Comparison of ENCODE assay signal across 10 cellular contexts in genomic region chr2:101743288-101743687, GRCh38. TPM values are rescaled to one million over a fixed set of nuclear protein-coding genes. Genes with fewer than 3 reads are reported as not detected.
DNase-seq lines count a peak whose midpoint lies in the region; ATAC-seq and TF ChIP-seq lines count a peak whose summit lies in the region.
"Had no signal": no experiment of that assay in that cellular context is flagged by ENCODE, and none has a peak within 500 bp of the region (broad histone marks: within the 10 kb centered on the region; RNA-seq: fewer than 3 reads in every experiment).

No MANE protein-coding gene starts in this region.

- peak; percentile 40 for ATAC-seq in activated CD4-positive, alpha-beta T cell treated with anti-CD3 and anti-CD28 coated beads for 36 hours
- ATAC-seq in heart left ventricle: peak in 3 of 4 donors; percentile 47 to 69 (median 58)
- ATAC-seq in stimulated activated memory B cell treated with anti-CD40 and anti-IgM and Interleukin-4, amounts not matched to agents 10 μg/mL and 1 μg/mL and 100 μg/mL, for 72 hours: no peak

- H3K9me3 ChIP-seq in heart left ventricle (no peaks in the 10 kb centered on the region), Karpas-422 (ENCODE audit: low read length) (no peaks in the 10 kb centered on the region)

- 43 to 53% (median 47%) methylated on average over 3 of the region's 3 CpGs for WGBS in heart left ventricle, 4 donors

- no peak for DNase-seq in activated CD4-positive, alpha-beta T cell treated with anti-CD3 and anti-CD28 coated beads for 36 hours
- DNase-seq in activated CD4-positive, alpha-beta T cell treated with anti-CD3 and anti-CD28 coated beads, Interleukin-2, amount 50 U/mL, for 1 hour: no peak
- no peak for DNase-seq in activated naive CD8-positive, alpha-beta T cell treated with anti-CD3 and anti-CD28 coated beads for 36 hours
- DNase-seq in heart left ventricle (no peak), NCI-H2171 (lab: John Stamatoyannopoulos, UW) (no peak), NCI-H82 treated with DMSO at 0.1 percent for 48 hours (lab: John Stamatoyannopoulos, UW; ENCODE audit: unreplicated experiment) (no peak), Karpas-422 (no peak)
- DNase-seq: activated CD8-positive, alpha-beta memory T cell treated with anti-CD3 and anti-CD28 coated beads, Interleukin-2, amount 50 U/mL, for 48 hours; NCI-H1417 had no signal

- H3K9me2 ChIP-seq in Karpas-422 (replicated peaks; ENCODE audit: insufficient read depth, low read length): no peaks in the 10 kb centered on the region

- 0 out of 2 replicates have a peak, but pooled peaks cover 3% of the 10 kb centered on the region for H4K20me1 ChIP-seq in Karpas-422 (ENCODE audit: insufficient read depth, low read depth, low read length)

- no peak overlapping the region for H3K4me2 ChIP-seq in Karpas-422 (ENCODE audit: low read depth, low read length, poor library complexity, severe bottlenecking)

- peaks cover 8% of the 10 kb centered on the region for H3K36me3 Mint-ChIP-seq in activated CD4-positive, alpha-beta T cell treated with anti-CD3 and anti-CD28 coated beads for 36 hours (ENCODE audit: low read depth)
- peaks cover under 1% of the 10 kb centered on the region for H3K36me3 Mint-ChIP-seq in activated naive CD8-positive, alpha-beta T cell treated with anti-CD3 and anti-CD28 coated beads for 36 hours
- H3K36me3 Mint-ChIP-seq in stimulated activated memory B cell treated with anti-CD40 and anti-IgM and Interleukin-4, amounts not matched to agents 10 μg/mL and 1 μg/mL and 100 μg/mL, for 72 hours: peaks cover 18% of the 10 kb centered on the region

- H3K27ac Mint-ChIP-seq in activated CD4-positive, alpha-beta T cell treated with anti-CD3 and anti-CD28 coated beads for 36 hours: peak overlapping the region; percentile 79
- H3K27ac Mint-ChIP-seq in activated naive CD8-positive, alpha-beta T cell treated with anti-CD3 and anti-CD28 coated beads for 36 hours: peak overlapping the region; percentile 61
- peak overlapping the region; percentile 65 for H3K27ac Mint-ChIP-seq in stimulated activated memory B cell treated with anti-CD40 and anti-IgM and Interleukin-4, amounts not matched to agents 10 μg/mL and 1 μg/mL and 100 μg/mL, for 72 hours

- no peaks in the 10 kb centered on the region for H3K27me3 Mint-ChIP-seq in activated CD4-positive, alpha-beta T cell treated with anti-CD3 and anti-CD28 coated beads for 36 hours
- H3K27me3 Mint-ChIP-seq in activated naive CD8-positive, alpha-beta T cell treated with anti-CD3 and anti-CD28 coated beads for 36 hours: no peaks in the 10 kb centered on the region
- H3K27me3 Mint-ChIP-seq in stimulated activated memory B cell treated with anti-CD40 and anti-IgM and Interleukin-4, amounts not matched to agents 10 μg/mL and 1 μg/mL and 100 μg/mL, for 72 hours: no peaks in the 10 kb centered on the region

- intact Hi-C loops in activated CD4-positive, alpha-beta T cell treated with anti-CD3 and anti-CD28 coated beads for 36 hours (cut with DNase I, micrococcal nuclease): no loop called here
- intact Hi-C loops in heart left ventricle (cut with DNase I): loop anchor here in 2 of 10 donors (5.0 kb wide), 2 partner anchors 41 to 46 kb away; partner anchors contain the start of gene MAP4K4 (in 1 of the 2)

- H3K4me1 ChIP-seq in heart left ventricle (peaks cover 20 to 93% (median 75%) of the 10 kb centered on the region in 12 donors), Karpas-422 (ENCODE audit: low read length) (no peaks in the 10 kb centered on the region)

- no peaks in the 10 kb centered on the region for H3K79me2 ChIP-seq in Karpas-422 (ENCODE audit: low read length)

- H3K4me3 Mint-ChIP-seq in activated CD4-positive, alpha-beta T cell treated with anti-CD3 and anti-CD28 coated beads for 36 hours: no peak overlapping the region
- H3K4me3 Mint-ChIP-seq in activated naive CD8-positive, alpha-beta T cell treated with anti-CD3 and anti-CD28 coated beads for 36 hours: peak overlapping the region; percentile 29
- no peak overlapping the region for H3K4me3 Mint-ChIP-seq in stimulated activated memory B cell treated with anti-CD40 and anti-IgM and Interleukin-4, amounts not matched to agents 10 μg/mL and 1 μg/mL and 100 μg/mL, for 72 hours

- H3K27me3 ChIP-seq in heart left ventricle (no peaks in the 10 kb centered on the region), Karpas-422 (ENCODE audit: low read length) (no peaks in the 10 kb centered on the region)

- H2AFZ ChIP-seq in Karpas-422 (ENCODE audit: low read length): no peak overlapping the region

- no peak overlapping the region for H3K9ac ChIP-seq in Karpas-422 (ENCODE audit: low read length)

- H3K9me3 Mint-ChIP-seq in activated CD4-positive, alpha-beta T cell treated with anti-CD3 and anti-CD28 coated beads for 36 hours (ENCODE audit: low read depth): no peaks in the 10 kb centered on the region
- H3K9me3 Mint-ChIP-seq in activated naive CD8-positive, alpha-beta T cell treated with anti-CD3 and anti-CD28 coated beads for 36 hours: no peaks in the 10 kb centered on the region
- H3K9me3 Mint-ChIP-seq in stimulated activated memory B cell treated with anti-CD40 and anti-IgM and Interleukin-4, amounts not matched to agents 10 μg/mL and 1 μg/mL and 100 μg/mL, for 72 hours: no peaks in the 10 kb centered on the region

- H3K27ac ChIP-seq in heart left ventricle: peak overlapping the region in 9 of 12 donors; percentile 33 to 74 (median 63)
- no peak overlapping the region for H3K27ac ChIP-seq in Karpas-422 (ENCODE audit: low read length)

- TF ChIP-seq CTCF in heart left ventricle (IDR thresholded peaks at IDR 0.05): no peak

- POLR2A ChIA-PET in activated CD4-positive, alpha-beta T cell treated with anti-CD3 and anti-CD28 coated beads for 36 hours (lab: Charles Lee): no interaction called here

- H3K36me3 ChIP-seq in heart left ventricle (peaks cover 0 to 4% (median 0%) of the 10 kb centered on the region in 9 donors), Karpas-422 (ENCODE audit: insufficient read depth, low read length) (no peaks in the 10 kb centered on the region)

- CTCF ChIA-PET in activated CD4-positive, alpha-beta T cell treated with anti-CD3 and anti-CD28 coated beads for 36 hours (lab: Charles Lee): interaction anchor here (0.6 to 2.8 kb wide), 3 partner anchors 9 to 82 kb away, joined by 4 to 9 read pairs (median 4); no protein-coding TSS in a partner anchor

- H3K4me3 ChIP-seq in heart left ventricle (no peak overlapping the region), Karpas-422 (ENCODE audit: low read length) (no peak overlapping the region)

- no peak for TF ChIP-seq POLR2A in heart left ventricle (IDR thresholded peaks at IDR 0.05)

- peaks cover 85% of the 10 kb centered on the region for H3K4me1 Mint-ChIP-seq in activated CD4-positive, alpha-beta T cell treated with anti-CD3 and anti-CD28 coated beads for 36 hours
- H3K4me1 Mint-ChIP-seq in activated naive CD8-positive, alpha-beta T cell treated with anti-CD3 and anti-CD28 coated beads for 36 hours: peaks cover 77% of the 10 kb centered on the region
- H3K4me1 Mint-ChIP-seq in stimulated activated memory B cell treated with anti-CD40 and anti-IgM and Interleukin-4, amounts not matched to agents 10 μg/mL and 1 μg/mL and 100 μg/mL, for 72 hours: peaks cover 87% of the 10 kb centered on the region

RNA-seq across cellular contexts. Expression of gene MAP4K4, which starts 45.8 kb away (rescaled TPM):
- total RNA-seq in activated CD4-positive, alpha-beta T cell treated with anti-CD3 and anti-CD28 coated beads for 36 hours: 10 to 100 TPM; 62.3 to 70.2 TPM
- total RNA-seq in activated naive CD8-positive, alpha-beta T cell treated with anti-CD3 and anti-CD28 coated beads for 36 hours: 10 to 100 TPM; 34.4 to 36.5 TPM
- 100 to 1,000 TPM in 6 of 9 donors, 10 to 100 TPM in 3; 65.3 to 146 (median 114) TPM for total RNA-seq in heart left ventricle
- 100 to 1,000 TPM in 1 of 2 donors, 10 to 100 TPM in 1; 52.7 to 192 TPM for polyA plus RNA-seq in heart left ventricle
- total RNA-seq in Karpas-422 (2014; rRNA removed; shearing (Covaris generic); ENCODE audit: low replicate concordance): 2.7 and 4.5 TPM in 2 replicates
